In the genomic region with DNA sequence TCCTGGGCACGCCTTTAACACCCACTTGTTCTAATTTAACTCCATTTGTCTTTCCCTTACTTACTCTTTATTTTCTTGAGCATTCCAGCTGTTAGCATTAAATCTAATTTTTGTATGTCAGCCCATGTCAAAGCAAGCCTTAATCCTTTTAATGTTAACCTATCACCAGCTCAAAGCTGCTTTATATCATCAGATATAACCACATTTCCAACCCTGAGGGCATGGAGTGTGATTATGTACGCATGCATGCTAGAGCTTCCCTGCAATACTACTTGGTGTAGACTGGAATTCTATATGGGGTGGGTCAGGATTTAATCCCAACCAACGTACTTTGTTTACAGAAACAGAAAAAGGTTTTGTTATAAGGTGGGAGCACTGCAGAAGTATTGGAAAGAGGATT, we compare ENCODE assay signal across 27 cellular contexts.
DNase-seq lines count a peak whose midpoint lies in the region; ATAC-seq and TF ChIP-seq lines count a peak whose summit lies in the region.
"Had no signal": no experiment of that assay in that cellular context is flagged by ENCODE, and none has a peak within 500 bp of the region (broad histone marks: within the 10 kb centered on the region; RNA-seq: fewer than 3 reads in every experiment).

No MANE protein-coding gene starts in this region.

- TF ChIP-seq CTCF in MCF 10A (IDR thresholded peaks at IDR 0.05; ENCODE audit: unreplicated experiment), result no peak
- no peak for TF ChIP-seq CTCF in breast epithelium (IDR thresholded peaks at IDR 0.05)
- TF ChIP-seq CTCF in mucosa of descending colon (IDR thresholded peaks at IDR 0.05), result no peak

- BruUV-seq in MCF 10A (replicated peaks; lab: Mats Ljungman, UMichigan), result no TSS peak

- H3K27ac Mint-ChIP-seq in MCF 10A (ENCODE audit: low read depth, unreplicated experiment), result peak overlapping the region; percentile 65
- H3K27ac Mint-ChIP-seq: immature natural killer cell; stimulated activated effector memory CD8-positive, alpha-beta T cell treated with anti-CD3 and anti-CD28 coated beads, Interleukin-12 subunit alpha, Interleukin-12 subunit beta, amount 100 ng/mL, for 72 hours had no signal

- H3K9me3 ChIP-seq in breast epithelium (peaks cover 3 to 14% of the 10 kb centered on the region in 2 donors), mucosa of descending colon (no peaks in the 10 kb centered on the region)

- no peak overlapping the region for H3K4me3 ChIP-seq in breast epithelium
- H3K4me3 ChIP-seq in mucosa of descending colon, result no peak overlapping the region
- H3K4me3 ChIP-seq: esophagus squamous epithelium, ovary had no signal

- POLR2A ChIA-PET in MCF 10A (lab: Yijun Ruan, JAX), result no interaction called here

- no peaks in the 10 kb centered on the region for H3K9me3 Mint-ChIP-seq in MCF 10A (ENCODE audit: unreplicated experiment)
- H3K9me3 Mint-ChIP-seq: neural crest cell; stimulated activated effector memory CD8-positive, alpha-beta T cell treated with anti-CD3 and anti-CD28 coated beads, Interleukin-12 subunit alpha, Interleukin-12 subunit beta, amount 100 ng/mL, for 72 hours had no signal

- no peaks in the 10 kb centered on the region for H3K27me3 ChIP-seq in breast epithelium
- H3K27me3 ChIP-seq: esophagus squamous epithelium, ovary had no signal

- ATAC-seq in HG03521 (IDR thresholded peaks at IDR 0.05; ENCODE audit: unreplicated experiment) (no peak), mucosa of descending colon (no peak), HG02885 (IDR thresholded peaks at IDR 0.05; ENCODE audit: poor library complexity, unreplicated experiment) (no peak)
- ATAC-seq: activated CD4-positive, CD25-positive, alpha-beta regulatory T cell treated with anti-CD3 and anti-CD28 coated beads, Interleukin-2, amount 50 U/mL, for 24 hours; HCT116; stimulated activated effector memory CD8-positive, alpha-beta T cell treated with anti-CD3 and anti-CD28 coated beads, Interleukin-12 subunit alpha, Interleukin-12 subunit beta, amount 100 ng/mL, for 72 hours had no signal

- peak; percentile 11 for DNase-seq in MCF 10A (ENCODE audit: unreplicated experiment)
- DNase-seq in breast epithelium (ENCODE audit: low spot score in 2 of 2), result no peak
- peak; percentile 15 for DNase-seq in NCI-H345 treated with DMSO at 0.1 percent for 48 hours (lab: John Stamatoyannopoulos, UW; ENCODE audit: unreplicated experiment)
- DNase-seq in foreskin melanocyte, result peak; percentile 71
- DNase-seq in hypothalamus (lab: John Stamatoyannopoulos, UW), result no peak
- no peak for DNase-seq in mucosa of descending colon
- DNase-seq: activated CD4-positive, alpha-beta T cell treated with anti-CD3 and anti-CD28 coated beads, Interleukin-2, amount 50 U/mL, for 4 hours; activated naive CD4-positive, alpha-beta T cell; C1 segment of cervical spinal cord; cerebellar nuclear complex; dermis blood vessel endothelial cell; DMS79; esophagus squamous epithelium; immature natural killer cell; left colon; mesenchymal stem cell; NCI-H1092 treated with DMSO at 0.1 percent for 48 hours; NCI-H446; OCI-M1; ovary; trophoblast cell had no signal

- no peak overlapping the region for H3K27ac ChIP-seq in breast epithelium
- H3K27ac ChIP-seq: esophagus squamous epithelium, ovary had no signal

- no peak overlapping the region for H3K4me3 Mint-ChIP-seq in MCF 10A (ENCODE audit: unreplicated experiment)
- H3K4me3 Mint-ChIP-seq: immature natural killer cell; neural crest cell; stimulated activated effector memory CD8-positive, alpha-beta T cell treated with anti-CD3 and anti-CD28 coated beads, Interleukin-12 subunit alpha, Interleukin-12 subunit beta, amount 100 ng/mL, for 72 hours had no signal

- H3K4me1 ChIP-seq in breast epithelium (no peaks in the 10 kb centered on the region), mucosa of descending colon (ENCODE audit: low read depth) (no peaks in the 10 kb centered on the region)

- peaks cover 18% of the 10 kb centered on the region for H3K4me1 Mint-ChIP-seq in MCF 10A (ENCODE audit: insufficient read depth, unreplicated experiment)
- H3K4me1 Mint-ChIP-seq: immature natural killer cell; stimulated activated effector memory CD8-positive, alpha-beta T cell treated with anti-CD3 and anti-CD28 coated beads, Interleukin-12 subunit alpha, Interleukin-12 subunit beta, amount 100 ng/mL, for 72 hours had no signal

- no peaks in the 10 kb centered on the region for H3K36me3 ChIP-seq in breast epithelium
- H3K36me3 ChIP-seq in mucosa of descending colon (ENCODE audit: low read depth), result no peaks in the 10 kb centered on the region
- H3K36me3 ChIP-seq: esophagus squamous epithelium, ovary had no signal

- H3K27me3 Mint-ChIP-seq in MCF 10A (ENCODE audit: insufficient read depth, unreplicated experiment), result no peaks in the 10 kb centered on the region

- CTCF ChIA-PET in MCF 10A (lab: Yijun Ruan, JAX), result no interaction called here

- TF ChIP-seq POLR2A in breast epithelium (IDR thresholded peaks at IDR 0.05), result no peak

- intact Hi-C loops in MCF 10A (cut with micrococcal nuclease) (no loop called here), breast epithelium (cut with DNase I; ENCODE audit: low total_unique reads) (no loop called here), mucosa of descending colon (cut with DNase I, micrococcal nuclease) (no loop called here)

- H3K36me3 Mint-ChIP-seq in MCF 10A (ENCODE audit: insufficient read depth, unreplicated experiment), result no peaks in the 10 kb centered on the region
- H3K36me3 Mint-ChIP-seq: immature natural killer cell; stimulated activated effector memory CD8-positive, alpha-beta T cell treated with anti-CD3 and anti-CD28 coated beads, Interleukin-12 subunit alpha, Interleukin-12 subunit beta, amount 100 ng/mL, for 72 hours had no signal

Comparison
In these comparisons a context has a peak if more than half of its experiments do, and no peak if none do; other contexts are left out.
1. DNase-seq: peak in MCF 10A (single experiment), NCI-H345 treated with DMSO at 0.1 percent for 48 hours (single experiment) and foreskin melanocyte (single experiment); none in breast epithelium (0 of 2), hypothalamus (0 of 51) and mucosa of descending colon (0 of 3).